Comparison of ENCODE assay signal across 8 cellular contexts in the genomic region with DNA sequence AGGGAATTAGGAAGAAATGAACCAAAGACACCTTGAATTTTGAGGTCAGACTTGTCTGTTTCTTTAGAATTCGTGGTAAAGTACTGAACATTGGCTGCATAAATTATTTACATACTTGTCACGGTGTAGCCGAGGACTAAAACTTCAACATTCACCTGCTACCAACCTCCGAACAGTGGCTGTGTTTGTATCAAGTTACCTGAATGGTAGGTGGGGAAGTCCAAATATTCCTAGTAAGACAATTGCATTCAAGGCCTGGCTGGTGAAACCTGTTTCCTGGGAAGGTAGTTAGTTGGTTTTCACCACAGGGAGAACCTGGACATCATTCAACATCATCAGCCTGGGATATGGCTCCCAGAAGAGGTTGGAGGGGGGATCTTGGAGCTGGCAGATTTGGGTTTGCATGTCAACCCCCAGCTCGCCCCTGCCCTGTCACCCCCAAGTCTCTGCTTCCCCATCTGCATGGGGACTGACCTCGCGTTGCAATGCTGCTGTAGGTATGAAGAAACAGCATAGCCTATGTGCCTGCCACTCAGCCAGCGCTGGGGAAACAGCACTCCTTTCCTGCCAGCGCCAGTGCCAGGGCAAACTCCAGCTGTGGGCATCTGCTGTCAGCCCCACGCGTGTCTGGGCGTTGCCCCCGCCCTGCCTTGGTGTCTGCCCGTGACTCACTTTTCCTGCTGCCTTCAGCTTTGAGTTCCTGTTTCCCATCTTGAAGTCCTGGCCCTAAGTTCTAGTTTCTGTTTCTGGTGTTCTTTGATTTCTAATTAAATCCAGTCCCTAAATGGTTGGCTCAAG. TPM values are rescaled to one million over a fixed set of nuclear protein-coding genes. Genes with fewer than 3 reads are reported as not detected.
DNase-seq lines count a peak whose midpoint lies in the region; ATAC-seq, FAIRE-seq and TF ChIP-seq lines count a peak whose summit lies in the region.

No MANE protein-coding gene starts in this region.

- H3K36me3 ChIP-seq in OCI-LY1 (ENCODE audit: insufficient read depth, low read length) (no peaks in the 10 kb centered on the region), bronchial epithelial cell (ENCODE audit: control insufficient read depth, insufficient read depth, low read length) (no peaks in the 10 kb centered on the region)

- H3K27me3 ChIP-seq in OCI-LY1 (ENCODE audit: insufficient read depth, low read length), result no peaks in the 10 kb centered on the region
- no peaks in the 10 kb centered on the region for H3K27me3 ChIP-seq in bronchial epithelial cell (ENCODE audit: control insufficient read depth, insufficient read depth, low read length)

- H3K9me3 Mint-ChIP-seq in memory B cell, result no peaks in the 10 kb centered on the region

- H3K9me2 ChIP-seq in OCI-LY1 (ENCODE audit: low read depth, low read length), result no peaks in the 10 kb centered on the region

- H3K79me2 ChIP-seq in OCI-LY1 (ENCODE audit: insufficient read depth, low read length), result no peaks in the 10 kb centered on the region

- peak overlapping the region; percentile 0; the same call in 1 of the 2 replicates for H3K9ac ChIP-seq in OCI-LY1 (ENCODE audit: low read length)

- peak overlapping the region; percentile 67 for H3K4me3 Mint-ChIP-seq in memory B cell

- no peak overlapping the region for H2AFZ ChIP-seq in OCI-LY1 (ENCODE audit: low read length)

- ATAC-seq in GM19397 (IDR thresholded peaks at IDR 0.05; ENCODE audit: unreplicated experiment) (peak; percentile 29), memory B cell (ENCODE audit: low read depth) (peak; percentile 71)

- no peak for FAIRE-seq in bronchial epithelial cell (lab: Jason Lieb, UNC)

- no peaks in the 10 kb centered on the region for H4K20me1 ChIP-seq in OCI-LY1 (ENCODE audit: insufficient read depth, low read length)

- H3K36me3 Mint-ChIP-seq in memory B cell, result no peaks in the 10 kb centered on the region

- H3K27ac ChIP-seq in OCI-LY1 (ENCODE audit: low read depth, low read length, poor library complexity, severe bottlenecking), result no peak overlapping the region

- H3K27ac Mint-ChIP-seq in memory B cell, result peak overlapping the region; percentile 5

- H3F3A ChIP-seq in OCI-LY1 (ENCODE audit: insufficient read depth, low read length), result no peaks in the 10 kb centered on the region

- H3K4me1 Mint-ChIP-seq in memory B cell, result peaks cover 14% of the 10 kb centered on the region

- H3K27me3 Mint-ChIP-seq in memory B cell, result peaks cover 4% of the 10 kb centered on the region

- peaks cover 16% of the 10 kb centered on the region for H3K4me1 ChIP-seq in OCI-LY1 (ENCODE audit: insufficient read depth, low read length, severe bottlenecking)

- no peaks in the 10 kb centered on the region for H3K9me3 ChIP-seq in OCI-LY1 (ENCODE audit: low read length)

- H3K4me3 ChIP-seq in OCI-LY1 (ENCODE audit: low read depth, low read length, poor library complexity, severe bottlenecking) (no peak overlapping the region), bronchial epithelial cell (ENCODE audit: low read depth, low read length) (no peak overlapping the region)

- TF ChIP-seq CTCF in OCI-LY1 (IDR thresholded peaks at IDR 0.05; ENCODE audit: low read length) (no peak), bronchial epithelial cell (IDR thresholded peaks at IDR 0.05; ENCODE audit: insufficient read depth, low read length, severe bottlenecking) (no peak)

- DNase-seq in AG08396 (ENCODE audit: low spot score) (peak; percentile 66), bronchial epithelial cell (ENCODE audit: low read depth) (peak; percentile 40), memory B cell (ENCODE audit: low spot score in 2 of 2) (peak in 1 of 2 donors; percentile 31), iPS-NIHi11 (ENCODE audit: low spot score) (no peak), NCI-H345 treated with DMSO at 0.1 percent for 48 hours (lab: John Stamatoyannopoulos, UW; ENCODE audit: unreplicated experiment) (no peak), D341Med (ENCODE audit: low spot score) (no peak)

- H3K4me2 ChIP-seq in OCI-LY1 (ENCODE audit: low read length), result peak overlapping the region; percentile 41; the same call in 1 of the 2 replicates

RNA-seq across cellular contexts. Expression of gene LARP4B, which starts 12.7 kb away (rescaled TPM):
- total RNA-seq in bronchial epithelial cell, result 31.1 and 41.5 TPM in 2 replicates

RNA-seq across cellular contexts. Expression of gene GTPBP4, which starts 44.0 kb away (rescaled TPM):
- total RNA-seq in bronchial epithelial cell, result 45.0 and 74.4 TPM in 2 replicates

Comparison
In these comparisons a context has a peak if more than half of its experiments do, and no peak if none do; other contexts are left out.
1. DNase-seq: peak in AG08396 (single experiment) and bronchial epithelial cell (single experiment); none in iPS-NIHi11 (single experiment), NCI-H345 treated with DMSO at 0.1 percent for 48 hours (single experiment) and D341Med (single experiment).